In genomic region chr13:89205856-89206255, GRCh38 we compare ENCODE assay signal across 17 cellular contexts.
"Had no signal": no experiment of that assay in that cellular context is flagged by ENCODE, and none has a peak within 500 bp of the region (broad histone marks: within the 10 kb centered on the region; RNA-seq: fewer than 3 reads in every experiment).

No MANE protein-coding gene starts in this region.

- H3K27ac ChIP-seq: thoracic aorta, upper lobe of right lung, WERI-Rb-1 had no signal

- ATAC-seq: activated CD8-positive, alpha-beta memory T cell treated with anti-CD3 and anti-CD28 coated beads, Interleukin-2, amount 10 ng/mL, durations not matched to agents 7 days and 5 days; effector memory CD8-positive, alpha-beta T cell; left ventricle myocardium superior; natural killer cell; stimulated activated effector memory CD8-positive, alpha-beta T cell treated with anti-CD3 and anti-CD28 coated beads, Interleukin-12 subunit alpha, Interleukin-12 subunit beta, amount 100 ng/mL, for 72 hours; upper lobe of right lung had no signal

- H3K4me1 ChIP-seq: upper lobe of right lung had no signal

- DNase-seq: activated CD4-positive, alpha-beta memory T cell treated with anti-CD3 and anti-CD28 coated beads for 36 hours; activated CD8-positive, alpha-beta memory T cell treated with anti-CD3 and anti-CD28 coated beads, Interleukin-2, amount 10 ng/mL, durations not matched to agents 7 days and 5 days; activated naive CD4-positive, alpha-beta T cell treated with anti-CD3 and anti-CD28 coated beads, Interleukin-2, amount 10 ng/mL, durations not matched to agents 7 days and 5 days; activated T-cell treated with anti-CD3 and anti-CD28 coated beads, Interleukin-2, amount 50 U/mL, for 1 hour; dermis blood vessel endothelial cell; effector memory CD8-positive, alpha-beta T cell; erythroblast; hippocampal formation; kidney glomerular epithelial cell; left ventricle myocardium superior; mesenchymal stem cell; natural killer cell; T1000; upper lobe of right lung; WERI-Rb-1 had no signal

- H3K27me3 ChIP-seq: upper lobe of right lung had no signal

- H3K4me3 ChIP-seq: thoracic aorta, upper lobe of right lung had no signal

- H3K36me3 ChIP-seq: thoracic aorta, upper lobe of right lung, WERI-Rb-1 had no signal

- H3K9me3 ChIP-seq: thoracic aorta, upper lobe of right lung had no signal
